1 cellular context compared by ENCODE assay signal in genomic region chrX:10119399-10119990, GRCh38.
A peak's percentile ranks its signal among the peaks of the same experiment; 100 is the strongest.
TF ChIP-seq lines count a peak whose summit lies in the region.

No MANE protein-coding gene starts in this region.

TF ChIP-seq in K562, 482 proteins besides CTCF, POLR2A, EP300 and RAD21 (continued from another document and continues in another):
- no peak for TF ChIP-seq ATF1 (CRISPR knock-in tag; IDR thresholded peaks at IDR 0.05)
- peak; percentile 57 for TF ChIP-seq ATF1 (tag; IDR thresholded peaks at IDR 0.05)
- TF ChIP-seq ARID3B (CRISPR knock-in tag; IDR thresholded peaks at IDR 0.05; ENCODE audit: borderline replicate concordance), result no peak
- 0 out of 4 replicates have a peak, but pooled peaks of 1 of the 2 experiments have one; percentile 38 for TF ChIP-seq UBTF (IDR thresholded peaks at IDR 0.05; ENCODE audit: borderline replicate concordance in 1 of 2, low read depth in 2 of 2, low read length in 2 of 2)
- TF ChIP-seq HINFP (tag; conservative IDR thresholded peaks at IDR 0.05; ENCODE audit: low read depth), result no peak
- TF ChIP-seq NCOR1 (IDR thresholded peaks at IDR 0.05), result peak; percentile 41; the same call in 1 of the 2 replicates
- TF ChIP-seq MTA3 (IDR thresholded peaks at IDR 0.05; ENCODE audit: borderline replicate concordance), result peak; percentile 59
- TF ChIP-seq RBM17 (IDR thresholded peaks at IDR 0.05; ENCODE audit: borderline replicate concordance, low read depth, low read length), result no peak
- peak; percentile 47; the same call in 1 of the 2 replicates for TF ChIP-seq BCOR (IDR thresholded peaks at IDR 0.05)
- peak; percentile 38; the same call in 1 of the 2 replicates for TF ChIP-seq NFIC (IDR thresholded peaks at IDR 0.05)
- TF ChIP-seq ELF1 (tag; IDR thresholded peaks at IDR 0.05), result no peak
- no peak for TF ChIP-seq ZNF175 (CRISPR knock-in tag; IDR thresholded peaks at IDR 0.05; ENCODE audit: low read depth)
- peak; percentile 65 for TF ChIP-seq SP1 (CRISPR knock-in tag; IDR thresholded peaks at IDR 0.05)
- peak; percentile 93 for TF ChIP-seq LCOR (CRISPR knock-in tag; IDR thresholded peaks at IDR 0.05)
- no peak for TF ChIP-seq ZBED1 (IDR thresholded peaks at IDR 0.05)
- TF ChIP-seq CBX5 (IDR thresholded peaks at IDR 0.05; ENCODE audit: borderline replicate concordance, low read depth), result peak; percentile 74; the same call in 1 of the 2 replicates
- no peak for TF ChIP-seq SMARCC2 (IDR thresholded peaks at IDR 0.05; ENCODE audit: low read depth)
- TF ChIP-seq CHD1 (IDR thresholded peaks at IDR 0.05; ENCODE audit: low read length), result no peak
- peak; percentile 81 to 98 for TF ChIP-seq TEAD1 (CRISPR knock-in tag; IDR thresholded peaks at IDR 0.05)
- peak; percentile 83 to 91 for TF ChIP-seq ARNT (IDR thresholded peaks at IDR 0.05)
- TF ChIP-seq TBL1XR1 (IDR thresholded peaks at IDR 0.05; ENCODE audit: low read length in 2 of 2), result peak in 1 of 2 experiments; percentile 53; a peak in 2 of 4 replicates
- no peak for TF ChIP-seq RHOXF2B (CRISPR knock-in tag; conservative IDR thresholded peaks at IDR 0.05)
- TF ChIP-seq TRIM28 (IDR thresholded peaks at IDR 0.05), result peak; percentile 67; the same call in 1 of the 2 replicates
- TF ChIP-seq POLR2AphosphoS5 (IDR thresholded peaks at IDR 0.05; ENCODE audit: control insufficient read depth, insufficient read depth, low read depth, low read length), result peak; percentile 63; the same call in 1 of the 2 replicates
- peak; percentile 86 for TF ChIP-seq ATF7 (IDR thresholded peaks at IDR 0.05)
- TF ChIP-seq EGR1 (conservative IDR thresholded peaks at IDR 0.05), result no peak
- peak; percentile 52 for TF ChIP-seq ASH1L (IDR thresholded peaks at IDR 0.05; ENCODE audit: borderline replicate concordance, low read depth, partially characterized antibody)
- TF ChIP-seq HCFC1 (IDR thresholded peaks at IDR 0.05; ENCODE audit: low read depth, low read length), result peak; percentile 42
- TF ChIP-seq SMAD4 (CRISPR knock-in tag; conservative IDR thresholded peaks at IDR 0.05), result no peak
- no peak for TF ChIP-seq RBM34 (IDR thresholded peaks at IDR 0.05; ENCODE audit: borderline replicate concordance, insufficient read depth, low read length)
- TF ChIP-seq CEBPZ (IDR thresholded peaks at IDR 0.05; ENCODE audit: borderline replicate concordance, low read depth, low read length), result no peak
- TF ChIP-seq PHB2 (IDR thresholded peaks at IDR 0.05; ENCODE audit: low read depth), result no peak
- no peak for TF ChIP-seq ZNF165 (CRISPR knock-in tag; IDR thresholded peaks at IDR 0.05; ENCODE audit: borderline replicate concordance)
- peak; percentile 46; the same call in 1 of the 2 replicates for TF ChIP-seq NFATC3 (IDR thresholded peaks at IDR 0.05)
- TF ChIP-seq ZNF24 (IDR thresholded peaks at IDR 0.05), result no peak
- TF ChIP-seq GATAD2B (IDR thresholded peaks at IDR 0.05; ENCODE audit: borderline replicate concordance), result peak; percentile 49; the same call in 1 of the 2 replicates
- TF ChIP-seq MAZ (CRISPR knock-in tag; conservative IDR thresholded peaks at IDR 0.05 in 1 of 2, IDR thresholded peaks at IDR 0.05 in 1 of 2), result peak in 1 of 2 experiments; percentile 49; a peak in 1 of 4 replicates
- TF ChIP-seq MLLT1 (IDR thresholded peaks at IDR 0.05), result peak; percentile 35 to 100; a peak in 3 of 4 replicates
- peak; percentile 91 for TF ChIP-seq ARID3A (IDR thresholded peaks at IDR 0.05; ENCODE audit: borderline replicate concordance, low read depth, low read length)
- peak in 1 of 2 experiments; percentile 73; a peak in 1 of 4 replicates for TF ChIP-seq BCLAF1 (IDR thresholded peaks at IDR 0.05; ENCODE audit: borderline replicate concordance in 1 of 2, control insufficient read depth in 1 of 2, low read depth in 2 of 2, low read length in 1 of 2)
- TF ChIP-seq ZNF507 (tag; conservative IDR thresholded peaks at IDR 0.05), result no peak
- TF ChIP-seq SNRNP70 (optimal IDR thresholded peaks at IDR 0.05; ENCODE audit: low read depth, low read length), result no peak
- TF ChIP-seq FOXK1 (CRISPR knock-in tag; IDR thresholded peaks at IDR 0.05; ENCODE audit: borderline replicate concordance), result 0 out of 2 replicates have a peak, but pooled peaks have one; percentile 49
- TF ChIP-seq U2AF1 (optimal IDR thresholded peaks at IDR 0.05; ENCODE audit: low read depth, low read length), result no peak
- TF ChIP-seq ATF3 (IDR thresholded peaks at IDR 0.05), result peak; percentile 31; the same call in 1 of the 2 replicates
- peak; percentile 58; the same call in 1 of the 2 replicates for TF ChIP-seq ATF3 (CRISPR knock-in tag; conservative IDR thresholded peaks at IDR 0.05)
- no peak for TF ChIP-seq THRA (IDR thresholded peaks at IDR 0.05)
- TF ChIP-seq NEUROD1 (IDR thresholded peaks at IDR 0.05; ENCODE audit: borderline replicate concordance, low read depth, low read length, partially characterized antibody), result no peak
- peak; percentile 77; the same call in 1 of the 2 replicates for TF ChIP-seq XRCC3 (IDR thresholded peaks at IDR 0.05)
- no peak for TF ChIP-seq ZNF347 (CRISPR knock-in tag; IDR thresholded peaks at IDR 0.05; ENCODE audit: low read depth)
- TF ChIP-seq NR2C2 (CRISPR knock-in tag; IDR thresholded peaks at IDR 0.05), result no peak
- no peak for TF ChIP-seq NR2C2 (tag; IDR thresholded peaks at IDR 0.05)
